Comparison of ENCODE assay signal across 13 cellular contexts in the genomic region with DNA sequence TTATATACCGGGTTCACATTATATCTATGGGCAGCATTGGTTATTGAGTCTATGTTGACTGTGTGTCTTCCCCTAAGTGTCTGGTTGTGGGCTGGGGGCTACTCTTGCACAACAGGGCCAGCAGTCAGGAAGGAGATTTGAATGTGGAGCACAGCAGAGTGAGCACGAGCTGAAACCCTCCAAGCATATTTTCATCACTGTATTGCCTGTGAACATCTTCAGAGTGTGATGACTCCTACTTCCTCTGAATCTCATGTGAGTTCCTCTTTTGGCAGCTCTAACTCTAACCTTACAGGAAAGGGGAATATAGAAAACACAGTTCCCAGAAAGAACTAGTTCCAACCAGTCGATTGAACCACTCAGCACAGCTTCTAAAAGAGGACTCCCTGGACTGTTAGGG.
DNase-seq lines count a peak whose midpoint lies in the region; ATAC-seq and TF ChIP-seq lines count a peak whose summit lies in the region.
"Had no signal": no experiment of that assay in that cellular context is flagged by ENCODE, and none has a peak within 500 bp of the region (broad histone marks: within the 10 kb centered on the region; RNA-seq: fewer than 3 reads in every experiment).

No MANE protein-coding gene starts in this region.

- ATAC-seq in Right ventricle myocardium superior (ENCODE audit: poor library complexity) = peak; percentile 41
- ATAC-seq in aorta (ENCODE audit: low FRiP score) = peak; percentile 38
- ATAC-seq in HG03460 (IDR thresholded peaks at IDR 0.05; ENCODE audit: unreplicated experiment) = no peak
- no peak for ATAC-seq in HG02642 (IDR thresholded peaks at IDR 0.05; ENCODE audit: poor library complexity, unreplicated experiment)
- ATAC-seq: stimulated activated naive CD8-positive, alpha-beta T cell treated with anti-CD3 and anti-CD28 coated beads, Interleukin-15, amount 100 ng/mL, for 72 hours had no signal

- H3K4me3 ChIP-seq in left ventricle myocardium inferior (no peak overlapping the region), aorta (ENCODE audit: low read length in 2 of 2) (no peak overlapping the region), MG63 (no peak overlapping the region)

- no peak for TF ChIP-seq CTCF in left ventricle myocardium inferior (IDR thresholded peaks at IDR 0.05; ENCODE audit: borderline replicate concordance)

- WGBS in aorta, 2 donors = 83% methylated on average over 3 of the region's 3 CpGs

- no peaks in the 10 kb centered on the region for H3K36me3 ChIP-seq in left ventricle myocardium inferior
- no peaks in the 10 kb centered on the region for H3K36me3 ChIP-seq in aorta (ENCODE audit: control insufficient read depth in 1 of 2, insufficient read depth in 2 of 2, low read length in 1 of 2)
- H3K36me3 ChIP-seq in MG63 = no peaks in the 10 kb centered on the region

- no peaks in the 10 kb centered on the region for H3K4me1 ChIP-seq in left ventricle myocardium inferior
- H3K4me1 ChIP-seq in aorta (ENCODE audit: control insufficient read depth in 1 of 2, insufficient read depth in 2 of 2, low read length in 2 of 2) = no peaks in the 10 kb centered on the region

- intact Hi-C loops in Right ventricle myocardium superior (cut with DNase I) (no loop called here), left ventricle myocardium inferior (cut with micrococcal nuclease) (no loop called here), aorta (cut with DNase I) (no loop called here)

- H3K9me3 ChIP-seq in left ventricle myocardium inferior (replicated peaks) = peaks cover 15% of the 10 kb centered on the region
- peaks cover 3% of the 10 kb centered on the region for H3K9me3 ChIP-seq in aorta (ENCODE audit: control insufficient read depth, low read length)
- H3K9me3 ChIP-seq in MG63 = no peaks in the 10 kb centered on the region

- no peaks in the 10 kb centered on the region for H3K27me3 ChIP-seq in left ventricle myocardium inferior (ENCODE audit: low read depth)
- H3K27me3 ChIP-seq in aorta (ENCODE audit: control insufficient read depth in 1 of 2, insufficient read depth in 2 of 2, low read length in 1 of 2) = no peaks in the 10 kb centered on the region
- no peaks in the 10 kb centered on the region for H3K27me3 ChIP-seq in MG63

- H3K27ac ChIP-seq in left ventricle myocardium inferior (replicated peaks) = no peak overlapping the region
- no peak overlapping the region for H3K27ac ChIP-seq in aorta (ENCODE audit: low read depth in 1 of 2, low read length in 2 of 2)
- H3K27ac ChIP-seq: KMS-11 had no signal

- no peak for DNase-seq in Right ventricle myocardium superior
- DNase-seq in left ventricle myocardium inferior = no peak
- peak; percentile 41 for DNase-seq in NAMALWA (ENCODE audit: low spot score)
- peak; percentile 6 for DNase-seq in fibroblast of peridontal ligament (ENCODE audit: extremely low read depth)
- DNase-seq in aorta = no peak
- DNase-seq in MG63 = no peak
- DNase-seq: activated CD4-positive, alpha-beta memory T cell treated with anti-CD3 and anti-CD28 coated beads, Interleukin-2, amount 10 ng/mL, durations not matched to agents 7 days and 5 days; EL; stimulated activated naive CD8-positive, alpha-beta T cell treated with anti-CD3 and anti-CD28 coated beads, Interleukin-15, amount 100 ng/mL, for 72 hours; SW 1271 had no signal

Comparison
In these comparisons a context has a peak if more than half of its experiments do, and no peak if none do; other contexts are left out.
1. ATAC-seq: peak in Right ventricle myocardium superior (single experiment) and aorta (single experiment); none in HG03460 (single experiment) and HG02642 (single experiment).
2. DNase-seq: peak in NAMALWA (single experiment) and fibroblast of peridontal ligament (single experiment); none in Right ventricle myocardium superior (single experiment), left ventricle myocardium inferior (single experiment), aorta (0 of 2) and MG63 (single experiment).